Comparison of ENCODE assay signal across 1 cellular context in the genomic region with DNA sequence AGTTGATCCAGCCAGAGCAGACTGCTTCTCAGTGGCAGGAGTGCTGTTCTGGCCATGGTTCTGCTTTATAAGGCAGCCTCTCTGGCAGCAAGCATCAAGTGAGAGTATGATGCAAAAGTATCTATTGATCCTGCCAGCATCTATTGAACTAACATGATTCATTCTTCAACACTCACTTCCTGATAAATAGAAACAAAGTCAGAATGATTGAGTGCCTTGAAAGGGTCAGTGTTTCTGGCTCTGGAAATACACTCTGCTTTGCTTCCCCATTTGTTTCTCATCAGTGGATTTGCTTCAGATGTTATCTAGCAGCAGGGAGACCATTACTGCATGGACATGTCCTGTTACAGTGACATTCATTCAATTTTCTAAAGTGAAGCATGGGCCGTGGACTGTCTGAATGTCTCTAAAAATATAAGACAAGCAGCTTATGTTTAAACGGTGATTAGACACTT.
A peak's percentile ranks its signal among the peaks of the same experiment; 100 is the strongest.
TF ChIP-seq lines count a peak whose summit lies in the region.

No MANE protein-coding gene starts in this region.

TF ChIP-seq in SK-N-SH, 30 proteins besides CTCF, POLR2A, EP300 and RAD21 (continued from another document):
- TF ChIP-seq, protein P1, sequence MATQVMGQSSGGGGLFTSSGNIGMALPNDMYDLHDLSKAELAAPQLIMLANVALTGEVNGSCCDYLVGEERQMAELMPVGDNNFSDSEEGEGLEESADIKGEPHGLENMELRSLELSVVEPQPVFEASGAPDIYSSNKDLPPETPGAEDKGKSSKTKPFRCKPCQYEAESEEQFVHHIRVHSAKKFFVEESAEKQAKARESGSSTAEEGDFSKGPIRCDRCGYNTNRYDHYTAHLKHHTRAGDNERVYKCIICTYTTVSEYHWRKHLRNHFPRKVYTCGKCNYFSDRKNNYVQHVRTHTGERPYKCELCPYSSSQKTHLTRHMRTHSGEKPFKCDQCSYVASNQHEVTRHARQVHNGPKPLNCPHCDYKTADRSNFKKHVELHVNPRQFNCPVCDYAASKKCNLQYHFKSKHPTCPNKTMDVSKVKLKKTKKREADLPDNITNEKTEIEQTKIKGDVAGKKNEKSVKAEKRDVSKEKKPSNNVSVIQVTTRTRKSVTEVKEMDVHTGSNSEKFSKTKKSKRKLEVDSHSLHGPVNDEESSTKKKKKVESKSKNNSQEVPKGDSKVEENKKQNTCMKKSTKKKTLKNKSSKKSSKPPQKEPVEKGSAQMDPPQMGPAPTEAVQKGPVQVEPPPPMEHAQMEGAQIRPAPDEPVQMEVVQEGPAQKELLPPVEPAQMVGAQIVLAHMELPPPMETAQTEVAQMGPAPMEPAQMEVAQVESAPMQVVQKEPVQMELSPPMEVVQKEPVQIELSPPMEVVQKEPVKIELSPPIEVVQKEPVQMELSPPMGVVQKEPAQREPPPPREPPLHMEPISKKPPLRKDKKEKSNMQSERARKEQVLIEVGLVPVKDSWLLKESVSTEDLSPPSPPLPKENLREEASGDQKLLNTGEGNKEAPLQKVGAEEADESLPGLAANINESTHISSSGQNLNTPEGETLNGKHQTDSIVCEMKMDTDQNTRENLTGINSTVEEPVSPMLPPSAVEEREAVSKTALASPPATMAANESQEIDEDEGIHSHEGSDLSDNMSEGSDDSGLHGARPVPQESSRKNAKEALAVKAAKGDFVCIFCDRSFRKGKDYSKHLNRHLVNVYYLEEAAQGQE (IDR thresholded peaks at IDR 0.05; ENCODE audit: low read depth, low read length), result no peak
- TF ChIP-seq JUND (IDR thresholded peaks at IDR 0.05), result peak; percentile 33; the same call in 1 of the 2 replicates
- TF ChIP-seq FOXM1 (IDR thresholded peaks at IDR 0.05; ENCODE audit: low read depth), result no peak
- peak; percentile 89 for TF ChIP-seq CHD2 (IDR thresholded peaks at IDR 0.05; ENCODE audit: low read length, partially characterized antibody)
- TF ChIP-seq MEF2A (IDR thresholded peaks at IDR 0.05; ENCODE audit: borderline replicate concordance, low read depth), result no peak
- peak; percentile 97 for TF ChIP-seq FOXJ3 (CRISPR knock-in tag; IDR thresholded peaks at IDR 0.05)
- TF ChIP-seq EZH2phosphoT487 (IDR thresholded peaks at IDR 0.05; ENCODE audit: borderline replicate concordance, low read depth), result no peak
- TF ChIP-seq, protein P2, sequence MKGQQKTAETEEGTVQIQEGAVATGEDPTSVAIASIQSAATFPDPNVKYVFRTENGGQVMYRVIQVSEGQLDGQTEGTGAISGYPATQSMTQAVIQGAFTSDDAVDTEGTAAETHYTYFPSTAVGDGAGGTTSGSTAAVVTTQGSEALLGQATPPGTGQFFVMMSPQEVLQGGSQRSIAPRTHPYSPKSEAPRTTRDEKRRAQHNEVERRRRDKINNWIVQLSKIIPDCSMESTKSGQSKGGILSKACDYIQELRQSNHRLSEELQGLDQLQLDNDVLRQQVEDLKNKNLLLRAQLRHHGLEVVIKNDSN (IDR thresholded peaks at IDR 0.05; ENCODE audit: borderline replicate concordance, low read depth), result no peak
- TF ChIP-seq TAF1 (IDR thresholded peaks at IDR 0.05; ENCODE audit: borderline replicate concordance, low read depth, low read length), result no peak
- peak; percentile 95 for TF ChIP-seq MXI1 (IDR thresholded peaks at IDR 0.05; ENCODE audit: low read depth, low read length)
- TF ChIP-seq YY1 (IDR thresholded peaks at IDR 0.05; ENCODE audit: low read depth), result no peak
- peak; percentile 25; the same call in 1 of the 2 replicates for TF ChIP-seq POLR2AphosphoS5 (IDR thresholded peaks at IDR 0.05; ENCODE audit: low read depth, low read length)
- TF ChIP-seq NFIC (IDR thresholded peaks at IDR 0.05; ENCODE audit: borderline replicate concordance), result no peak
- TF ChIP-seq, protein P3, sequence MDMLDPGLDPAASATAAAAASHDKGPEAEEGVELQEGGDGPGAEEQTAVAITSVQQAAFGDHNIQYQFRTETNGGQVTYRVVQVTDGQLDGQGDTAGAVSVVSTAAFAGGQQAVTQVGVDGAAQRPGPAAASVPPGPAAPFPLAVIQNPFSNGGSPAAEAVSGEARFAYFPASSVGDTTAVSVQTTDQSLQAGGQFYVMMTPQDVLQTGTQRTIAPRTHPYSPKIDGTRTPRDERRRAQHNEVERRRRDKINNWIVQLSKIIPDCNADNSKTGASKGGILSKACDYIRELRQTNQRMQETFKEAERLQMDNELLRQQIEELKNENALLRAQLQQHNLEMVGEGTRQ (IDR thresholded peaks at IDR 0.05; ENCODE audit: borderline replicate concordance, low read depth, low read length), result no peak
- peak; percentile 83 for TF ChIP-seq TCF12 (IDR thresholded peaks at IDR 0.05)
- TF ChIP-seq TEAD4 (IDR thresholded peaks at IDR 0.05; ENCODE audit: borderline replicate concordance, insufficient read depth), result no peak
- TF ChIP-seq GATA2 (CRISPR knock-in tag; IDR thresholded peaks at IDR 0.05), result peak; percentile 98
- no peak for TF ChIP-seq NRF1 (IDR thresholded peaks at IDR 0.05; ENCODE audit: low read depth, low read length)
- TF ChIP-seq, protein P4, sequence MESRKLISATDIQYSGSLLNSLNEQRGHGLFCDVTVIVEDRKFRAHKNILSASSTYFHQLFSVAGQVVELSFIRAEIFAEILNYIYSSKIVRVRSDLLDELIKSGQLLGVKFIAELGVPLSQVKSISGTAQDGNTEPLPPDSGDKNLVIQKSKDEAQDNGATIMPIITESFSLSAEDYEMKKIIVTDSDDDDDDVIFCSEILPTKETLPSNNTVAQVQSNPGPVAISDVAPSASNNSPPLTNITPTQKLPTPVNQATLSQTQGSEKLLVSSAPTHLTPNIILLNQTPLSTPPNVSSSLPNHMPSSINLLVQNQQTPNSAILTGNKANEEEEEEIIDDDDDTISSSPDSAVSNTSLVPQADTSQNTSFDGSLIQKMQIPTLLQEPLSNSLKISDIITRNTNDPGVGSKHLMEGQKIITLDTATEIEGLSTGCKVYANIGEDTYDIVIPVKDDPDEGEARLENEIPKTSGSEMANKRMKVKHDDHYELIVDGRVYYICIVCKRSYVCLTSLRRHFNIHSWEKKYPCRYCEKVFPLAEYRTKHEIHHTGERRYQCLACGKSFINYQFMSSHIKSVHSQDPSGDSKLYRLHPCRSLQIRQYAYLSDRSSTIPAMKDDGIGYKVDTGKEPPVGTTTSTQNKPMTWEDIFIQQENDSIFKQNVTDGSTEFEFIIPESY (IDR thresholded peaks at IDR 0.05; ENCODE audit: borderline replicate concordance, low read depth), result no peak
- TF ChIP-seq RXRA (IDR thresholded peaks at IDR 0.05; ENCODE audit: borderline replicate concordance, low read depth), result no peak
- TF ChIP-seq, protein P5, sequence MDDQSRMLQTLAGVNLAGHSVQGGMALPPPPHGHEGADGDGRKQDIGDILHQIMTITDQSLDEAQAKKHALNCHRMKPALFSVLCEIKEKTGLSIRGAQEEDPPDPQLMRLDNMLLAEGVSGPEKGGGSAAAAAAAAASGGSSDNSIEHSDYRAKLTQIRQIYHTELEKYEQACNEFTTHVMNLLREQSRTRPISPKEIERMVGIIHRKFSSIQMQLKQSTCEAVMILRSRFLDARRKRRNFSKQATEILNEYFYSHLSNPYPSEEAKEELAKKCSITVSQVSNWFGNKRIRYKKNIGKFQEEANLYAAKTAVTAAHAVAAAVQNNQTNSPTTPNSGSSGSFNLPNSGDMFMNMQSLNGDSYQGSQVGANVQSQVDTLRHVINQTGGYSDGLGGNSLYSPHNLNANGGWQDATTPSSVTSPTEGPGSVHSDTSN (IDR thresholded peaks at IDR 0.05), result peak; percentile 81
